1 cellular context compared by ENCODE assay signal in the genomic region with DNA sequence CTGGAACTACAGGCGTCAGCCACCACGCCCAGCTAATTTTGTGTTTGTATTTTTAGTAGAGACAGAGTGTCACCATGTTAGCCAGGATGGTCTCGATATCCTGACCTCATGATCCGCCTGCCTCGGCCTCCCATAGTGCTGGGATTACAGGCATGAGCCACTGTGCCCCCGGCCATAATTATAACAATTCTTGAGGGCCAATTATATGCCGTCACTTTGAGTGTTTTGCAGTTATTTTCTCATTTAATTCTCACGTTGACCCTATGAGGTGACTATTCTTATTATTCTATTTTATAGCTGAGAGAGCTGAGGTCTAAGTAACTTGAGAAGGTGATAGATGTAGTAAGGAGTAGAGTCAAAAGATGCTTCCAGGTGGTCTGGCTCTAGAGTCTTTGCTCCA.
A peak's percentile ranks its signal among the peaks of the same experiment; 100 is the strongest.
TF ChIP-seq lines count a peak whose summit lies in the region.

No MANE protein-coding gene starts in this region.

TF ChIP-seq in HEK293, 187 proteins besides CTCF, POLR2A, EP300 and RAD21 (continued from another document and continues in another):
- TF ChIP-seq, protein P1, sequence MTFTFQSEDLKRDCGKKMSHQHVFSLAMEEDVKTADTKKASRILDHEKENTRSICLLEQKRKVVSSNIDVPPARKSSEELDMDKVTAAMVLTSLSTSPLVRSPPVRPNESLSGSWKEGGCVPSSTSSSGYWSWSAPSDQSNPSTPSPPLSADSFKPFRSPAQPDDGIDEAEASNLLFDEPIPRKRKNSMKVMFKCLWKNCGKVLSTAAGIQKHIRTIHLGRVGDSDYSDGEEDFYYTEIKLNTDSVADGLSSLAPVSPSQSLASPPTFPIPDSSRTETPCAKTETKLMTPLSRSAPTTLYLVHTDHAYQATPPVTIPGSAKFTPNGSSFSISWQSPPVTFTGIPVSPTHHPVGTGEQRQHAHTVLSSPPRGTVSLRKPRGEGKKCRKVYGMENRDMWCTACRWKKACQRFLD (tag by site-specific recombination; IDR thresholded peaks at IDR 0.05): no peak
- TF ChIP-seq, protein P2, sequence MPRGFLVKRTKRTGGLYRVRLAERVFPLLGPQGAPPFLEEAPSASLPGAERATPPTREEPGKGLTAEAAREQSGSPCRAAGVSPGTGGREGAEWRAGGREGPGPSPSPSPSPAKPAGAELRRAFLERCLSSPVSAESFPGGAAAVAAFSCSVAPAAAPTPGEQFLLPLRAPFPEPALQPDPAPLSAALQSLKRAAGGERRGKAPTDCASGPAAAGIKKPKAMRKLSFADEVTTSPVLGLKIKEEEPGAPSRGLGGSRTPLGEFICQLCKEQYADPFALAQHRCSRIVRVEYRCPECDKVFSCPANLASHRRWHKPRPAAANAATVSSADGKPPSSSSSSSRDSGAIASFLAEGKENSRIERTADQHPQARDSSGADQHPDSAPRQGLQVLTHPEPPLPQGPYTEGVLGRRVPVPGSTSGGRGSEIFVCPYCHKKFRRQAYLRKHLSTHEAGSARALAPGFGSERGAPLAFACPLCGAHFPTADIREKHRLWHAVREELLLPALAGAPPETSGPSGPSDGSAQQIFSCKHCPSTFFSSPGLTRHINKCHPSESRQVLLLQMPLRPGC (tag by site-specific recombination; IDR thresholded peaks at IDR 0.05): peak; percentile 33; the same call in 1 of the 2 replicates
- TF ChIP-seq ZFP37 (tag by site-specific recombination; IDR thresholded peaks at IDR 0.05): no peak
- TF ChIP-seq ZNF23 (tag by site-specific recombination; IDR thresholded peaks at IDR 0.05; ENCODE audit: borderline replicate concordance): no peak
- no peak for TF ChIP-seq ZSCAN16 (tag by site-specific recombination; IDR thresholded peaks at IDR 0.05)
- TF ChIP-seq, protein P3, sequence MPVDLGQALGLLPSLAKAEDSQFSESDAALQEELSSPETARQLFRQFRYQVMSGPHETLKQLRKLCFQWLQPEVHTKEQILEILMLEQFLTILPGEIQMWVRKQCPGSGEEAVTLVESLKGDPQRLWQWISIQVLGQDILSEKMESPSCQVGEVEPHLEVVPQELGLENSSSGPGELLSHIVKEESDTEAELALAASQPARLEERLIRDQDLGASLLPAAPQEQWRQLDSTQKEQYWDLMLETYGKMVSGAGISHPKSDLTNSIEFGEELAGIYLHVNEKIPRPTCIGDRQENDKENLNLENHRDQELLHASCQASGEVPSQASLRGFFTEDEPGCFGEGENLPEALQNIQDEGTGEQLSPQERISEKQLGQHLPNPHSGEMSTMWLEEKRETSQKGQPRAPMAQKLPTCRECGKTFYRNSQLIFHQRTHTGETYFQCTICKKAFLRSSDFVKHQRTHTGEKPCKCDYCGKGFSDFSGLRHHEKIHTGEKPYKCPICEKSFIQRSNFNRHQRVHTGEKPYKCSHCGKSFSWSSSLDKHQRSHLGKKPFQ (tag by site-specific recombination; IDR thresholded peaks at IDR 0.05): no peak
- no peak for TF ChIP-seq YY1 (tag by site-specific recombination; IDR thresholded peaks at IDR 0.05)
- TF ChIP-seq ZNF548 (tag by site-specific recombination; IDR thresholded peaks at IDR 0.05): no peak
- TF ChIP-seq ZNF423 (tag by site-specific recombination; IDR thresholded peaks at IDR 0.05): no peak
- TF ChIP-seq ZXDB (tag by site-specific recombination; IDR thresholded peaks at IDR 0.05): no peak
- TF ChIP-seq ZBTB21 (tag by site-specific recombination; IDR thresholded peaks at IDR 0.05): no peak
- TF ChIP-seq BCL11B (tag by site-specific recombination; IDR thresholded peaks at IDR 0.05; ENCODE audit: low read depth): no peak
- TF ChIP-seq GLIS2 (tag by site-specific recombination; IDR thresholded peaks at IDR 0.05): no peak
- TF ChIP-seq ZNF114 (tag by site-specific recombination; IDR thresholded peaks at IDR 0.05): no peak
- TF ChIP-seq KLF7 (tag by site-specific recombination; IDR thresholded peaks at IDR 0.05; ENCODE audit: borderline replicate concordance): 0 out of 2 replicates have a peak, but pooled peaks have one; percentile 20
- no peak for TF ChIP-seq PRDM1 (tag by site-specific recombination; IDR thresholded peaks at IDR 0.05)
- no peak for TF ChIP-seq ZFP41 (tag by site-specific recombination; IDR thresholded peaks at IDR 0.05; ENCODE audit: borderline replicate concordance)
- TF ChIP-seq, protein P4, sequence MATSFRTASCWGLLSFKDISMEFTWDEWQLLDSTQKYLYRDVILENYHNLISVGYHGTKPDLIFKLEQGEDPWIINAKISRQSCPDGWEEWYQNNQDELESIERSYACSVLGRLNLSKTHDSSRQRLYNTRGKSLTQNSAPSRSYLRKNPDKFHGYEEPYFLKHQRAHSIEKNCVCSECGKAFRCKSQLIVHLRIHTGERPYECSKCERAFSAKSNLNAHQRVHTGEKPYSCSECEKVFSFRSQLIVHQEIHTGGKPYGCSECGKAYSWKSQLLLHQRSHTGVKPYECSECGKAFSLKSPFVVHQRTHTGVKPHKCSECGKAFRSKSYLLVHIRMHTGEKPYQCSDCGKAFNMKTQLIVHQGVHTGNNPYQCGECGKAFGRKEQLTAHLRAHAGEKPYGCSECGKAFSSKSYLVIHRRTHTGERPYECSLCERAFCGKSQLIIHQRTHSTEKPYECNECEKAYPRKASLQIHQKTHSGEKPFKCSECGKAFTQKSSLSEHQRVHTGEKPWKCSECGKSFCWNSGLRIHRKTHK (tag by site-specific recombination; IDR thresholded peaks at IDR 0.05): no peak
- no peak for TF ChIP-seq ZNF501 (tag by site-specific recombination; IDR thresholded peaks at IDR 0.05)
- TF ChIP-seq GLI4 (tag by site-specific recombination; IDR thresholded peaks at IDR 0.05): no peak
- TF ChIP-seq, protein P5, sequence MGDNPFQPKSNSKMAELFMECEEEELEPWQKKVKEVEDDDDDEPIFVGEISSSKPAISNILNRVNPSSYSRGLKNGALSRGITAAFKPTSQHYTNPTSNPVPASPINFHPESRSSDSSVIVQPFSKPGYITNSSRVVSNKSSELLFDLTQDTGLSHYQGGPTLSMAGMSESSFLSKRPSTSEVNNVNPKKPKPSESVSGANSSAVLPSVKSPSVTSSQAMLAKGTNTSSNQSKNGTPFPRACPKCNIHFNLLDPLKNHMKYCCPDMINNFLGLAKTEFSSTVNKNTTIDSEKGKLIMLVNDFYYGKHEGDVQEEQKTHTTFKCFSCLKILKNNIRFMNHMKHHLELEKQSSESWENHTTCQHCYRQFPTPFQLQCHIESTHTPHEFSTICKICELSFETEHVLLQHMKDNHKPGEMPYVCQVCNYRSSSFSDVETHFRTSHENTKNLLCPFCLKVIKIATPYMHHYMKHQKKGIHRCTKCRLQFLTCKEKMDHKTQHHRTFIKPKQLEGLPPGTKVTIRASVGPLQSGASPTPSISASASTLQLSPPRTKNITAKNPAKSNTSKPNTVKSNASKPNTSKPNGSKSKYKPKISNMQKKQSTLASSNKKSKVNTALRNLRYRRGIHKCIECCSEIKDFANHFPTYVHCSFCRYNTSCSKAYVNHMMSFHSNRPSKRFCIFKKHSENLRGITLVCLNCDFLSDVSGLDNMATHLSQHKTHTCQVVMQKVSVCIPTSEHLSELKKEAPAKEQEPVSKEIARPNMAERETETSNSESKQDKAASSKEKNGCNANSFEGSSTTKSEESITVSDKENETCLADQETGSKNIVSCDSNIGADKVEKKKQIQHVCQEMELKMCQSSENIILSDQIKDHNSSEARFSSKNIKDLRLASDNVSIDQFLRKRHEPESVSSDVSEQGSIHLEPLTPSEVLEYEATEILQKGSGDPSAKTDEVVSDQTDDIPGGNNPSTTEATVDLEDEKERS (tag by site-specific recombination; IDR thresholded peaks at IDR 0.05): no peak
- TF ChIP-seq ZNF777 (tag by site-specific recombination; IDR thresholded peaks at IDR 0.05; ENCODE audit: borderline replicate concordance): no peak
- no peak for TF ChIP-seq OVOL3 (tag by site-specific recombination; IDR thresholded peaks at IDR 0.05)
- TF ChIP-seq ZNF473 (tag by site-specific recombination; IDR thresholded peaks at IDR 0.05): no peak
- TF ChIP-seq HOXD13 (CRISPR knock-in tag; IDR thresholded peaks at IDR 0.05; ENCODE audit: borderline replicate concordance): no peak
- TF ChIP-seq, protein P6, sequence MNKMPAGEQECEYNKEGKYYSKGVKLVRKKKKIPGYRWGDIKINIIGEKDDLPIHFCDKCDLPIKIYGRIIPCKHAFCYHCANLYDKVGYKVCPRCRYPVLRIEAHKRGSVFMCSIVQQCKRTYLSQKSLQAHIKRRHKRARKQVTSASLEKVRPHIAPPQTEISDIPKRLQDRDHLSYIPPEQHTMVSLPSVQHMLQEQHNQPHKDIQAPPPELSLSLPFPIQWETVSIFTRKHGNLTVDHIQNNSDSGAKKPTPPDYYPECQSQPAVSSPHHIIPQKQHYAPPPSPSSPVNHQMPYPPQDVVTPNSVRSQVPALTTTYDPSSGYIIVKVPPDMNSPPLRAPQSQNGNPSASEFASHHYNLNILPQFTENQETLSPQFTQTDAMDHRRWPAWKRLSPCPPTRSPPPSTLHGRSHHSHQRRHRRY (tag by site-specific recombination; IDR thresholded peaks at IDR 0.05): no peak
- TF ChIP-seq ZNF404 (tag by site-specific recombination; IDR thresholded peaks at IDR 0.05): no peak
- TF ChIP-seq, protein P7, sequence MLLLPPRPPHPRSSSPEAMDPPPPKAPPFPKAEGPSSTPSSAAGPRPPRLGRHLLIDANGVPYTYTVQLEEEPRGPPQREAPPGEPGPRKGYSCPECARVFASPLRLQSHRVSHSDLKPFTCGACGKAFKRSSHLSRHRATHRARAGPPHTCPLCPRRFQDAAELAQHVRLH (tag by site-specific recombination; IDR thresholded peaks at IDR 0.05): no peak
- TF ChIP-seq ZBTB1 (tag by site-specific recombination; IDR thresholded peaks at IDR 0.05): no peak
- no peak for TF ChIP-seq ZNF768 (tag by site-specific recombination; IDR thresholded peaks at IDR 0.05)
- no peak for TF ChIP-seq ZNF791 (tag by site-specific recombination; IDR thresholded peaks at IDR 0.05)
- TF ChIP-seq ZNF426 (tag by site-specific recombination; IDR thresholded peaks at IDR 0.05): no peak
- no peak for TF ChIP-seq ZNF214 (tag by site-specific recombination; IDR thresholded peaks at IDR 0.05; ENCODE audit: borderline replicate concordance)
- TF ChIP-seq, protein P8, sequence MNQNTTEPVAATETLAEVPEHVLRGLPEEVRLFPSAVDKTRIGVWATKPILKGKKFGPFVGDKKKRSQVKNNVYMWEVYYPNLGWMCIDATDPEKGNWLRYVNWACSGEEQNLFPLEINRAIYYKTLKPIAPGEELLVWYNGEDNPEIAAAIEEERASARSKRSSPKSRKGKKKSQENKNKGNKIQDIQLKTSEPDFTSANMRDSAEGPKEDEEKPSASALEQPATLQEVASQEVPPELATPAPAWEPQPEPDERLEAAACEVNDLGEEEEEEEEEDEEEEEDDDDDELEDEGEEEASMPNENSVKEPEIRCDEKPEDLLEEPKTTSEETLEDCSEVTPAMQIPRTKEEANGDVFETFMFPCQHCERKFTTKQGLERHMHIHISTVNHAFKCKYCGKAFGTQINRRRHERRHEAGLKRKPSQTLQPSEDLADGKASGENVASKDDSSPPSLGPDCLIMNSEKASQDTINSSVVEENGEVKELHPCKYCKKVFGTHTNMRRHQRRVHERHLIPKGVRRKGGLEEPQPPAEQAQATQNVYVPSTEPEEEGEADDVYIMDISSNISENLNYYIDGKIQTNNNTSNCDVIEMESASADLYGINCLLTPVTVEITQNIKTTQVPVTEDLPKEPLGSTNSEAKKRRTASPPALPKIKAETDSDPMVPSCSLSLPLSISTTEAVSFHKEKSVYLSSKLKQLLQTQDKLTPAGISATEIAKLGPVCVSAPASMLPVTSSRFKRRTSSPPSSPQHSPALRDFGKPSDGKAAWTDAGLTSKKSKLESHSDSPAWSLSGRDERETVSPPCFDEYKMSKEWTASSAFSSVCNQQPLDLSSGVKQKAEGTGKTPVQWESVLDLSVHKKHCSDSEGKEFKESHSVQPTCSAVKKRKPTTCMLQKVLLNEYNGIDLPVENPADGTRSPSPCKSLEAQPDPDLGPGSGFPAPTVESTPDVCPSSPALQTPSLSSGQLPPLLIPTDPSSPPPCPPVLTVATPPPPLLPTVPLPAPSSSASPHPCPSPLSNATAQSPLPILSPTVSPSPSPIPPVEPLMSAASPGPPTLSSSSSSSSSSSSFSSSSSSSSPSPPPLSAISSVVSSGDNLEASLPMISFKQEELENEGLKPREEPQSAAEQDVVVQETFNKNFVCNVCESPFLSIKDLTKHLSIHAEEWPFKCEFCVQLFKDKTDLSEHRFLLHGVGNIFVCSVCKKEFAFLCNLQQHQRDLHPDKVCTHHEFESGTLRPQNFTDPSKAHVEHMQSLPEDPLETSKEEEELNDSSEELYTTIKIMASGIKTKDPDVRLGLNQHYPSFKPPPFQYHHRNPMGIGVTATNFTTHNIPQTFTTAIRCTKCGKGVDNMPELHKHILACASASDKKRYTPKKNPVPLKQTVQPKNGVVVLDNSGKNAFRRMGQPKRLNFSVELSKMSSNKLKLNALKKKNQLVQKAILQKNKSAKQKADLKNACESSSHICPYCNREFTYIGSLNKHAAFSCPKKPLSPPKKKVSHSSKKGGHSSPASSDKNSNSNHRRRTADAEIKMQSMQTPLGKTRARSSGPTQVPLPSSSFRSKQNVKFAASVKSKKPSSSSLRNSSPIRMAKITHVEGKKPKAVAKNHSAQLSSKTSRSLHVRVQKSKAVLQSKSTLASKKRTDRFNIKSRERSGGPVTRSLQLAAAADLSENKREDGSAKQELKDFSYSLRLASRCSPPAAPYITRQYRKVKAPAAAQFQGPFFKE (tag by site-specific recombination; IDR thresholded peaks at IDR 0.05; ENCODE audit: borderline replicate concordance): no peak
- TF ChIP-seq, protein P9, sequence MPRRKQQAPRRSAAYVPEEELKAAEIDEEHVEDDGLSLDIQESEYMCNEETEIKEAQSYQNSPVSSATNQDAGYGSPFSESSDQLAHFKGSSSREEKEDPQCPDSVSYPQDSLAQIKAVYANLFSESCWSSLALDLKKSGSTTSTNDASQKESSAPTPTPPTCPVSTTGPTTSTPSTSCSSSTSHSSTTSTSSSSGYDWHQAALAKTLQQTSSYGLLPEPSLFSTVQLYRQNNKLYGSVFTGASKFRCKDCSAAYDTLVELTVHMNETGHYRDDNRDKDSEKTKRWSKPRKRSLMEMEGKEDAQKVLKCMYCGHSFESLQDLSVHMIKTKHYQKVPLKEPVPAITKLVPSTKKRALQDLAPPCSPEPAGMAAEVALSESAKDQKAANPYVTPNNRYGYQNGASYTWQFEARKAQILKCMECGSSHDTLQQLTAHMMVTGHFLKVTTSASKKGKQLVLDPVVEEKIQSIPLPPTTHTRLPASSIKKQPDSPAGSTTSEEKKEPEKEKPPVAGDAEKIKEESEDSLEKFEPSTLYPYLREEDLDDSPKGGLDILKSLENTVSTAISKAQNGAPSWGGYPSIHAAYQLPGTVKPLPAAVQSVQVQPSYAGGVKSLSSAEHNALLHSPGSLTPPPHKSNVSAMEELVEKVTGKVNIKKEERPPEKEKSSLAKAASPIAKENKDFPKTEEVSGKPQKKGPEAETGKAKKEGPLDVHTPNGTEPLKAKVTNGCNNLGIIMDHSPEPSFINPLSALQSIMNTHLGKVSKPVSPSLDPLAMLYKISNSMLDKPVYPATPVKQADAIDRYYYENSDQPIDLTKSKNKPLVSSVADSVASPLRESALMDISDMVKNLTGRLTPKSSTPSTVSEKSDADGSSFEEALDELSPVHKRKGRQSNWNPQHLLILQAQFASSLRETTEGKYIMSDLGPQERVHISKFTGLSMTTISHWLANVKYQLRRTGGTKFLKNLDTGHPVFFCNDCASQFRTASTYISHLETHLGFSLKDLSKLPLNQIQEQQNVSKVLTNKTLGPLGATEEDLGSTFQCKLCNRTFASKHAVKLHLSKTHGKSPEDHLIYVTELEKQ (tag by site-specific recombination; IDR thresholded peaks at IDR 0.05; ENCODE audit: borderline replicate concordance): no peak
- TF ChIP-seq ZNF16 (tag by site-specific recombination; IDR thresholded peaks at IDR 0.05; ENCODE audit: low read depth): no peak
- no peak for TF ChIP-seq ZNF654 (tag by site-specific recombination; IDR thresholded peaks at IDR 0.05; ENCODE audit: low read depth)
- TF ChIP-seq EGR2 (tag by site-specific recombination; IDR thresholded peaks at IDR 0.05; ENCODE audit: low read depth): no peak
- TF ChIP-seq ZNF514 (tag by site-specific recombination; IDR thresholded peaks at IDR 0.05): no peak
- no peak for TF ChIP-seq ZNF830 (tag by site-specific recombination; IDR thresholded peaks at IDR 0.05; ENCODE audit: low read depth)
- TF ChIP-seq ZNF544 (tag by site-specific recombination; IDR thresholded peaks at IDR 0.05): no peak
